22 cellular contexts compared by ENCODE assay signal in genomic region chr11:126664643-126665042, GRCh38.
A peak's percentile ranks its signal among the peaks of the same experiment; 100 is the strongest.
DNase-seq lines count a peak whose midpoint lies in the region; ATAC-seq, FAIRE-seq and TF ChIP-seq lines count a peak whose summit lies in the region.
"Had no signal": no experiment of that assay in that cellular context is flagged by ENCODE, and none has a peak within 500 bp of the region (broad histone marks: within the 10 kb centered on the region; RNA-seq: fewer than 3 reads in every experiment).

No MANE protein-coding gene starts in this region.

- no peak overlapping the region for H3K27ac Mint-ChIP-seq in activated CD4-positive, alpha-beta memory T cell treated with anti-CD3 and anti-CD28 coated beads, Interleukin-2, amount 10 ng/mL, durations not matched to agents 7 days and 5 days
- H3K27ac Mint-ChIP-seq in activated T-cell treated with anti-CD3 and anti-CD28 coated beads, Interleukin-2, amount 50 U/mL, for 72 hours: no peak overlapping the region
- H3K27ac Mint-ChIP-seq: B cell; CD4-positive, alpha-beta T cell; CD8-positive, alpha-beta T cell had no signal

- H3K4me3 ChIP-seq in GM12878 (no peak overlapping the region), bronchial epithelial cell (ENCODE audit: low read depth, low read length) (no peak overlapping the region), gastroesophageal sphincter (no peak overlapping the region)
- H3K4me3 ChIP-seq: A549; BLaER1 treated with 17β-estradiol and CSF1 and Interleukin-3, amounts not matched to agents 10 nM and 100 nM had no signal

- 0% methylated on average over 2 of the region's 2 CpGs for WGBS in GM12878 (ENCODE audit: insufficient coverage, insufficient replicate concordance, low lambda C conversion rate, missing lambda C conversion rate)
- WGBS in gastroesophageal sphincter (ENCODE audit: low coverage in 1 of 2), 2 donors: 87% methylated on average over 2 of the region's 2 CpGs; no CpG with 5 or more reads in 1 of the 2 donors

- H3K4me1 Mint-ChIP-seq in activated CD4-positive, alpha-beta memory T cell treated with anti-CD3 and anti-CD28 coated beads, Interleukin-2, amount 10 ng/mL, durations not matched to agents 7 days and 5 days: no peaks in the 10 kb centered on the region
- H3K4me1 Mint-ChIP-seq in activated T-cell treated with anti-CD3 and anti-CD28 coated beads, Interleukin-2, amount 50 U/mL, for 72 hours (ENCODE audit: low read depth): no peaks in the 10 kb centered on the region
- H3K4me1 Mint-ChIP-seq: B cell had no signal

- SMC1A ChIA-PET in GM12878 (lab: Charles Lee; ENCODE audit: uncharacterized antibody, unreplicated experiment): no interaction called here

- no peaks in the 10 kb centered on the region for H3K79me2 ChIP-seq in GM12878 (ENCODE audit: control insufficient read depth, insufficient read depth, low read length)

- H3K36me3 Mint-ChIP-seq in activated CD4-positive, alpha-beta memory T cell treated with anti-CD3 and anti-CD28 coated beads, Interleukin-2, amount 10 ng/mL, durations not matched to agents 7 days and 5 days (ENCODE audit: low read depth): no peaks in the 10 kb centered on the region
- H3K36me3 Mint-ChIP-seq in activated T-cell treated with anti-CD3 and anti-CD28 coated beads, Interleukin-2, amount 50 U/mL, for 72 hours (ENCODE audit: insufficient read depth in 2 of 2): no peaks in the 10 kb centered on the region
- H3K36me3 Mint-ChIP-seq: CD8-positive, alpha-beta T cell had no signal

- H3K4me2 ChIP-seq in GM12878 (ENCODE audit: control insufficient read depth, insufficient read depth): no peak overlapping the region
- H3K4me2 ChIP-seq: A549; BLaER1 treated with 17β-estradiol and CSF1 and Interleukin-3, amounts not matched to agents 10 nM and 100 nM had no signal

- intact Hi-C loops in GM12878 (cut with micrococcal nuclease; ENCODE audit: unreplicated experiment): no loop called here

- TF ChIP-seq EP300 in GM12878 (IDR thresholded peaks at IDR 0.05; ENCODE audit: borderline replicate concordance in 1 of 2, control insufficient read depth in 1 of 2, low read depth in 2 of 2, low read length in 2 of 2) (no peak), gastroesophageal sphincter (IDR thresholded peaks at IDR 0.05) (no peak)

- no peak for TF ChIP-seq CTCF in GM12878 (IDR thresholded peaks at IDR 0.05 in 2 of 3, conservative IDR thresholded peaks at IDR 0.05 in 1 of 3; ENCODE audit: control insufficient read depth in 2 of 3, extremely low read depth in 1 of 3, insufficient read depth in 1 of 3, low read depth in 3 of 3, low read length in 3 of 3)
- no peak for TF ChIP-seq CTCF in bronchial epithelial cell (IDR thresholded peaks at IDR 0.05; ENCODE audit: insufficient read depth, low read length, severe bottlenecking)
- no peak for TF ChIP-seq CTCF in gastroesophageal sphincter (IDR thresholded peaks at IDR 0.05)

- no peak overlapping the region for H2AFZ ChIP-seq in GM12878 (ENCODE audit: control insufficient read depth, low read depth, low read length)

- in situ Hi-C loops in GM12878 (cut with MboI): no loop called here

- H3K9me3 Mint-ChIP-seq in activated CD4-positive, alpha-beta memory T cell treated with anti-CD3 and anti-CD28 coated beads, Interleukin-2, amount 10 ng/mL, durations not matched to agents 7 days and 5 days: no peaks in the 10 kb centered on the region
- no peaks in the 10 kb centered on the region for H3K9me3 Mint-ChIP-seq in activated T-cell treated with anti-CD3 and anti-CD28 coated beads, Interleukin-2, amount 50 U/mL, for 72 hours
- H3K9me3 Mint-ChIP-seq: CD4-positive, alpha-beta T cell; CD8-positive, alpha-beta T cell had no signal

- CTCF ChIA-PET in GM12878 (lab: Yijun Ruan, JAX): no interaction called here
- CTCF ChIA-PET in activated CD4-positive, alpha-beta memory T cell treated with anti-CD3 and anti-CD28 coated beads, Interleukin-2, amount 10 ng/mL, durations not matched to agents 7 days and 5 days (lab: Charles Lee): no interaction called here

- H3K9me3 ChIP-seq in GM12878 (replicated peaks; ENCODE audit: control insufficient read depth, insufficient read depth, low read length) (no peaks in the 10 kb centered on the region), gastroesophageal sphincter (no peaks in the 10 kb centered on the region)
- H3K9me3 ChIP-seq: A549; BLaER1 treated with 17β-estradiol and CSF1 and Interleukin-3, amounts not matched to agents 10 nM and 100 nM; Caco-2 had no signal

- H3K4me3 Mint-ChIP-seq in activated CD4-positive, alpha-beta memory T cell treated with anti-CD3 and anti-CD28 coated beads, Interleukin-2, amount 10 ng/mL, durations not matched to agents 7 days and 5 days: no peak overlapping the region
- H3K4me3 Mint-ChIP-seq in activated T-cell treated with anti-CD3 and anti-CD28 coated beads, Interleukin-2, amount 50 U/mL, for 72 hours: no peak overlapping the region
- H3K4me3 Mint-ChIP-seq: B cell; CD4-positive, alpha-beta T cell; CD8-positive, alpha-beta T cell had no signal

- H3K27me3 ChIP-seq in GM12878 (replicated peaks in 1 of 2; ENCODE audit: control insufficient read depth in 2 of 2, insufficient read depth in 2 of 2, low read length in 1 of 2) (peaks cover 1 to 2% of the 10 kb centered on the region in 2 experiments; a peak in 2 of 4 replicates), bronchial epithelial cell (ENCODE audit: control insufficient read depth, insufficient read depth, low read length) (no peaks in the 10 kb centered on the region), gastroesophageal sphincter (peaks cover 26% of the 10 kb centered on the region)
- H3K27me3 ChIP-seq: BLaER1 treated with 17β-estradiol and CSF1 and Interleukin-3, amounts not matched to agents 10 nM and 100 nM had no signal

- H3K27ac ChIP-seq in GM12878 (ENCODE audit: control insufficient read depth, insufficient read depth): no peak overlapping the region
- no peak overlapping the region for H3K27ac ChIP-seq in gastroesophageal sphincter
- H3K27ac ChIP-seq: 22Rv1; A549; BLaER1 treated with 17β-estradiol and CSF1 and Interleukin-3, amounts not matched to agents 10 nM and 100 nM; C4-2B had no signal

- H3K27me3 Mint-ChIP-seq in activated CD4-positive, alpha-beta memory T cell treated with anti-CD3 and anti-CD28 coated beads, Interleukin-2, amount 10 ng/mL, durations not matched to agents 7 days and 5 days: peaks cover 4% of the 10 kb centered on the region
- H3K27me3 Mint-ChIP-seq in activated T-cell treated with anti-CD3 and anti-CD28 coated beads, Interleukin-2, amount 50 U/mL, for 72 hours (ENCODE audit: low read depth): peaks cover 13% of the 10 kb centered on the region

- no peaks in the 10 kb centered on the region for H3K4me1 ChIP-seq in GM12878 (ENCODE audit: control insufficient read depth, insufficient read depth, low read length)
- no peaks in the 10 kb centered on the region for H3K4me1 ChIP-seq in gastroesophageal sphincter
- H3K4me1 ChIP-seq: A549, Caco-2 had no signal

- BruUV-seq in GM12878 (replicated peaks; lab: Mats Ljungman, UMichigan): no TSS peak

- POLR2A ChIA-PET in GM12878 (lab: Charles Lee): no interaction called here
- POLR2A ChIA-PET in activated CD4-positive, alpha-beta memory T cell treated with anti-CD3 and anti-CD28 coated beads, Interleukin-2, amount 10 ng/mL, durations not matched to agents 7 days and 5 days (lab: Charles Lee): no interaction called here

- RAD21 ChIA-PET in GM12878 (lab: Charles Lee; ENCODE audit: unreplicated experiment): no interaction called here

- H3K36me3 ChIP-seq in GM12878 (ENCODE audit: control insufficient read depth in 2 of 2, insufficient read depth in 2 of 2, low read length in 1 of 2) (no peaks in the 10 kb centered on the region), bronchial epithelial cell (ENCODE audit: control insufficient read depth, insufficient read depth, low read length) (no peaks in the 10 kb centered on the region), gastroesophageal sphincter (no peaks in the 10 kb centered on the region)
- H3K36me3 ChIP-seq: BLaER1 treated with 17β-estradiol and CSF1 and Interleukin-3, amounts not matched to agents 10 nM and 100 nM had no signal

- FAIRE-seq in GM12878 (lab: Jason Lieb, UNC): no peak
- peak; percentile 60 for FAIRE-seq in bronchial epithelial cell (lab: Jason Lieb, UNC)
- FAIRE-seq: A549, D721Med, G401.6, GM12892, GM18507 had no signal

- no peak overlapping the region for H3K9ac ChIP-seq in GM12878 (ENCODE audit: control insufficient read depth, insufficient read depth, low read length)
- H3K9ac ChIP-seq: BLaER1 treated with 17β-estradiol and CSF1 and Interleukin-3, amounts not matched to agents 10 nM and 100 nM had no signal

- TF ChIP-seq POLR2A in GM12878 (IDR thresholded peaks at IDR 0.05; ENCODE audit: low read depth, low read length) (no peak), gastroesophageal sphincter (IDR thresholded peaks at IDR 0.05) (no peak)

- DNase-seq in GM12878 (ENCODE audit: low read depth, low spot score): no peak
- DNase-seq in bronchial epithelial cell (ENCODE audit: low read depth): no peak
- DNase-seq in activated CD4-positive, alpha-beta memory T cell treated with anti-CD3 and anti-CD28 coated beads, Interleukin-2, amount 10 ng/mL, durations not matched to agents 7 days and 5 days: no peak
- DNase-seq in activated T-cell treated with anti-CD3 and anti-CD28 coated beads, Interleukin-2, amount 50 U/mL, for 72 hours: no peak
- DNase-seq: AML-193; Caco-2; Calu3; CD4-positive, alpha-beta T cell; CD8-positive, alpha-beta T cell; DMS79 treated with DMSO at 0.1 percent for 48 hours; GF-D8 had no signal

- no peak for TF ChIP-seq RAD21 in GM12878 (IDR thresholded peaks at IDR 0.05; ENCODE audit: insufficient read depth, low read depth, low read length)

- ATAC-seq in GM21717 (IDR thresholded peaks at IDR 0.05; ENCODE audit: unreplicated experiment) (peak; percentile 53), GM12878 (peak; percentile 85), gastroesophageal sphincter (no peak)
- no peak for ATAC-seq in activated T-cell treated with anti-CD3 and anti-CD28 coated beads, Interleukin-2, amount 50 U/mL, for 72 hours (replicated peaks in 1 of 2)
- ATAC-seq: A549; CD8-positive, alpha-beta T cell had no signal

- no peaks in the 10 kb centered on the region for H4K20me1 ChIP-seq in GM12878 (ENCODE audit: control insufficient read depth, insufficient read depth)
- H4K20me1 ChIP-seq: BLaER1 treated with 17β-estradiol and CSF1 and Interleukin-3, amounts not matched to agents 10 nM and 100 nM had no signal

TF ChIP-seq in GM12878, 131 proteins besides CTCF, POLR2A, EP300 and RAD21 (continues in another document):
- TF ChIP-seq NR2C2 (IDR thresholded peaks at IDR 0.05; ENCODE audit: borderline replicate concordance, control insufficient read depth, insufficient read length, low read depth): no peak

Comparison
In these comparisons a context has a peak if more than half of its experiments do, and no peak if none do; other contexts are left out.
1. ATAC-seq: peak in GM21717 (single experiment) and GM12878 (single experiment); none in activated T-cell treated with anti-CD3 and anti-CD28 coated beads, Interleukin-2, amount 50 U/mL, for 72 hours (0 of 2) and gastroesophageal sphincter (single experiment).